In genomic region chr9:130672933-130673615, GRCh38 we compare ENCODE assay signal across 2 cellular contexts.
TF ChIP-seq lines count a peak whose summit lies in the region.

No MANE protein-coding gene starts in this region.

TF ChIP-seq in HEK293, 187 proteins besides CTCF, POLR2A, EP300 and RAD21:
- TF ChIP-seq ZNF350 (tag by site-specific recombination; IDR thresholded peaks at IDR 0.05) (no peak), ZNF394 (tag by site-specific recombination; IDR thresholded peaks at IDR 0.05; ENCODE audit: borderline replicate concordance) (peak; percentile 76; the same call in 1 of the 2 replicates)

TF ChIP-seq in K562, 482 proteins besides CTCF, POLR2A, EP300 and RAD21:
- TF ChIP-seq E2F3 (CRISPR knock-in tag; IDR thresholded peaks at IDR 0.05) (no peak), NCOA1 (IDR thresholded peaks at IDR 0.05; ENCODE audit: low read depth) (no peak), WHSC1 (IDR thresholded peaks at IDR 0.05; ENCODE audit: low read length) (no peak), ESRRB (CRISPR knock-in tag; IDR thresholded peaks at IDR 0.05; ENCODE audit: borderline replicate concordance) (no peak), CREB1 (IDR thresholded peaks at IDR 0.05) (no peak), CREB1 (CRISPR knock-in tag; IDR thresholded peaks at IDR 0.05) (no peak), ETV5 (CRISPR knock-in tag; IDR thresholded peaks at IDR 0.05; ENCODE audit: low read depth) (no peak), TEAD2 (tag; IDR thresholded peaks at IDR 0.05) (no peak), FOXK2 (conservative IDR thresholded peaks at IDR 0.05 in 1 of 2, IDR thresholded peaks at IDR 0.05 in 1 of 2; ENCODE audit: low read depth in 2 of 2) (no peak), CEBPB (tag; IDR thresholded peaks at IDR 0.05) (no peak), KHSRP (IDR thresholded peaks at IDR 0.05) (no peak), POLR2AphosphoS2 (IDR thresholded peaks at IDR 0.05; ENCODE audit: low read length) (no peak), NCOA4 (IDR thresholded peaks at IDR 0.05; ENCODE audit: partially characterized antibody) (no peak), LCOR (CRISPR knock-in tag; IDR thresholded peaks at IDR 0.05) (no peak), ZKSCAN3 (CRISPR knock-in tag; IDR thresholded peaks at IDR 0.05) (no peak), STAT5B (CRISPR knock-in tag; IDR thresholded peaks at IDR 0.05) (no peak)
- TF ChIP-seq, protein P1, sequence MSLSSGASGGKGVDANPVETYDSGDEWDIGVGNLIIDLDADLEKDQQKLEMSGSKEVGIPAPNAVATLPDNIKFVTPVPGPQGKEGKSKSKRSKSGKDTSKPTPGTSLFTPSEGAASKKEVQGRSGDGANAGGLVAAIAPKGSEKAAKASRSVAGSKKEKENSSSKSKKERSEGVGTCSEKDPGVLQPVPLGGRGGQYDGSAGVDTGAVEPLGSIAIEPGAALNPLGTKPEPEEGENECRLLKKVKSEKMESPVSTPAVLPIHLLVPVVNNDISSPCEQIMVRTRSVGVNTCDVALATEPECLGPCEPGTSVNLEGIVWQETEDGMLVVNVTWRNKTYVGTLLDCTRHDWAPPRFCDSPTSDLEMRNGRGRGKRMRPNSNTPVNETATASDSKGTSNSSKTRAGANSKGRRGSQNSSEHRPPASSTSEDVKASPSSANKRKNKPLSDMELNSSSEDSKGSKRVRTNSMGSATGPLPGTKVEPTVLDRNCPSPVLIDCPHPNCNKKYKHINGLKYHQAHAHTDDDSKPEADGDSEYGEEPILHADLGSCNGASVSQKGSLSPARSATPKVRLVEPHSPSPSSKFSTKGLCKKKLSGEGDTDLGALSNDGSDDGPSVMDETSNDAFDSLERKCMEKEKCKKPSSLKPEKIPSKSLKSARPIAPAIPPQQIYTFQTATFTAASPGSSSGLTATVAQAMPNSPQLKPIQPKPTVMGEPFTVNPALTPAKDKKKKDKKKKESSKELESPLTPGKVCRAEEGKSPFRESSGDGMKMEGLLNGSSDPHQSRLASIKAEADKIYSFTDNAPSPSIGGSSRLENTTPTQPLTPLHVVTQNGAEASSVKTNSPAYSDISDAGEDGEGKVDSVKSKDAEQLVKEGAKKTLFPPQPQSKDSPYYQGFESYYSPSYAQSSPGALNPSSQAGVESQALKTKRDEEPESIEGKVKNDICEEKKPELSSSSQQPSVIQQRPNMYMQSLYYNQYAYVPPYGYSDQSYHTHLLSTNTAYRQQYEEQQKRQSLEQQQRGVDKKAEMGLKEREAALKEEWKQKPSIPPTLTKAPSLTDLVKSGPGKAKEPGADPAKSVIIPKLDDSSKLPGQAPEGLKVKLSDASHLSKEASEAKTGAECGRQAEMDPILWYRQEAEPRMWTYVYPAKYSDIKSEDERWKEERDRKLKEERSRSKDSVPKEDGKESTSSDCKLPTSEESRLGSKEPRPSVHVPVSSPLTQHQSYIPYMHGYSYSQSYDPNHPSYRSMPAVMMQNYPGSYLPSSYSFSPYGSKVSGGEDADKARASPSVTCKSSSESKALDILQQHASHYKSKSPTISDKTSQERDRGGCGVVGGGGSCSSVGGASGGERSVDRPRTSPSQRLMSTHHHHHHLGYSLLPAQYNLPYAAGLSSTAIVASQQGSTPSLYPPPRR (CRISPR knock-in tag; IDR thresholded peaks at IDR 0.05; ENCODE audit: borderline replicate concordance), result no peak
